ENCODE assay signal across 1 cellular context in genomic region chr22:42649261-42650056, GRCh38.
A peak's percentile ranks its signal among the peaks of the same experiment; 100 is the strongest.
TF ChIP-seq lines count a peak whose summit lies in the region.

CYB5R3 (minus strand) TSS chr22:42649392; CDS start chr22:42649315, 77 bp downstream.

TF ChIP-seq in K562, 482 proteins besides CTCF, POLR2A, EP300 and RAD21 (continued from another document):
- TF ChIP-seq ZNF407 (IDR thresholded peaks at IDR 0.05; ENCODE audit: low read depth) (no peak), CREM (IDR thresholded peaks at IDR 0.05; ENCODE audit: low read depth) (peak; percentile 92), VEZF1 (CRISPR knock-in tag; IDR thresholded peaks at IDR 0.05) (peak; percentile 89), SRSF9 (IDR thresholded peaks at IDR 0.05; ENCODE audit: borderline replicate concordance, low read depth, low read length) (no peak), ZFX (CRISPR knock-in tag; IDR thresholded peaks at IDR 0.05) (peak; percentile 67; the same call in 1 of the 2 replicates), ZBTB7A (IDR thresholded peaks at IDR 0.05; ENCODE audit: borderline replicate concordance, control insufficient read depth, low read depth, low read length) (peak; percentile 25; the same call in 1 of the 2 replicates), PHF8 (IDR thresholded peaks at IDR 0.05; ENCODE audit: borderline replicate concordance, low read length) (peak; percentile 58; the same call in 1 of the 2 replicates), CREB1 (IDR thresholded peaks at IDR 0.05) (peak; percentile 83), CREB1 (CRISPR knock-in tag; IDR thresholded peaks at IDR 0.05) (peak; percentile 45; the same call in 1 of the 2 replicates), ZNF316 (IDR thresholded peaks at IDR 0.05) (0 out of 2 replicates have a peak, but pooled peaks have one; percentile 4), POLR2G (IDR thresholded peaks at IDR 0.05; ENCODE audit: low read depth, low read length) (peak; percentile 69), YY1 (IDR thresholded peaks at IDR 0.05; ENCODE audit: borderline replicate concordance in 1 of 3, control insufficient read depth in 1 of 3, extremely low read depth in 1 of 3, insufficient read depth in 3 of 3, insufficient read length in 1 of 3, insufficient replicate concordance in 2 of 3, low read depth in 1 of 3, low read length in 2 of 3) (peak; percentile 39 to 89 (median 85)), PHF20 (IDR thresholded peaks at IDR 0.05; ENCODE audit: partially characterized antibody) (peak; percentile 65), CEBPB (tag; IDR thresholded peaks at IDR 0.05) (no peak)
TF ChIP-seq in K562: peak in this region for 18.
